In the genomic region with DNA sequence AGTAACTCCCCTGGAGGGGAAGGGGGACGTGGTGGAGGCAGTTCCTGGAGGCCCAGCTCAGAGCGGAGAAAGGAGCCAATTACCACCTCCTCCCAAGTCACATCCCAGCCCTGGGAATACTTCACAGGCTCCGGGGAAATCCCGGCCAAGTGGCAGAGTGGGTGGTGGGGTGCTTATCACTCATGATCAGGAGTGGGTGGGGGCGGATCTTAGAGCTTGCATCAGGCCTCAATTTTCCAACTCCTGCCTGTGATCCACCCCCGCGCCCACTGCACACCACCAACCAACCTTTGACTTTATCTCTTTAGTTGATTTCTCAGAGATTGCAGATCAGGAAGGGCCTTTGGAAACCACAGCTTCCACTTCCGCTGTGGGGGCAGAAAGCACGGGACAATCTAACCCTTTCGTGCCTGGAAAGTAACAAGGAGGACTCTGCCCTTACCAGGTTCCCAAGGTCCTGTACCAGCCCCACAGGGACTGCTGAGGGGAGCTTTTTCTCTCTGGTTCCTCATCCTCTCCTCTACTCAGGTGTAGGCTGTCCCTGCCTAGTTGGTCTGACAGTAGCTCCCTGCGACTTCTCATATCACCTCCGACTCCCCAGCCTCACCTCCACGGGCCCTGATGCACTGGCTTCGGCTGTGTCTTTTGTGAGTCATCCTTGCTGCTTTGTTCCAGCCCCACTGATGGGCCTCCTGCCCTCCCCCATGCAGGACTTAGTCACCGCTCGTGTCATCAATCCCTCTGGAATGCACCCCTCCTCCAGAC, we compare ENCODE assay signal across 8 cellular contexts. TPM values are rescaled to one million over a fixed set of nuclear protein-coding genes. Genes with fewer than 3 reads are reported as not detected.
DNase-seq lines count a peak whose midpoint lies in the region; ATAC-seq lines count a peak whose summit lies in the region.

No MANE protein-coding gene starts in this region.

- DNase-seq in SIG-M5 treated with dmso at 0.1 percent for 504 hours (lab: John Stamatoyannopoulos, UW; ENCODE audit: unreplicated experiment) (peak; percentile 50), SIG-M5 (lab: John Stamatoyannopoulos, UW) (no peak), caudate nucleus (lab: John Stamatoyannopoulos, UW) (peak in 51 of 61 donors; percentile 6 to 93 (median 58)), left colon (peak in 1 of 2 donors; percentile 71)
- DNase-seq in activated CD4-positive, CD25-positive, alpha-beta regulatory T cell (lab: John Stamatoyannopoulos, UW) = peak; percentile 19 to 52 (median 27)
- peak; percentile 67 to 80 for DNase-seq in stimulated activated CD4-positive, alpha-beta T cell treated with anti-CD3 and anti-CD28 coated beads, Interleukin-4, amount 100 ng/mL, for 48 hours (ENCODE audit: low read depth in 2 of 2)

- peak overlapping the region; percentile 5 for H3K27ac ChIP-seq in caudate nucleus (ENCODE audit: low read depth, low read length)

- intact Hi-C loops in left colon (cut with DNase I, micrococcal nuclease) = no loop called here

- ATAC-seq in left colon (peak; percentile 58), HG02981 (IDR thresholded peaks at IDR 0.05; ENCODE audit: unreplicated experiment) (no peak), HG03135 (IDR thresholded peaks at IDR 0.05; ENCODE audit: unreplicated experiment) (no peak)

RNA-seq across cellular contexts. Expression of a gene that starts 24.9 kb away (rescaled TPM):
- total RNA-seq in left colon = 100 to 1,000 TPM in 1 of 2 donors, 10 to 100 TPM in 1; 70.9 to 169 TPM

RNA-seq across cellular contexts. Expression of a gene that starts 26.8 kb away (rescaled TPM):
- 100 to 1,000 TPM; 130 to 137 TPM for total RNA-seq in left colon

RNA-seq across cellular contexts. Expression of a gene that starts 49.1 kb away (rescaled TPM):
- 100 to 1,000 TPM; 149 to 195 TPM for total RNA-seq in left colon

RNA-seq across cellular contexts. Expression of a gene that starts 52.2 kb away (rescaled TPM):
- total RNA-seq in left colon = 10 to 100 TPM; 11.1 to 16.3 TPM
